ENCODE assay signal across 12 cellular contexts in genomic region chr13:35855531-35856019, GRCh38.
A peak's percentile ranks its signal among the peaks of the same experiment; 100 is the strongest.
DNase-seq lines count a peak whose midpoint lies in the region; ATAC-seq and TF ChIP-seq lines count a peak whose summit lies in the region.
"Had no signal": no experiment of that assay in that cellular context is flagged by ENCODE, and none has a peak within 500 bp of the region (broad histone marks: within the 10 kb centered on the region; RNA-seq: fewer than 3 reads in every experiment).

No MANE protein-coding gene starts in this region.

- H3K4me2 ChIP-seq in mesendoderm (ENCODE audit: low read length), result peak overlapping the region; percentile 47

- TF ChIP-seq POLR2A in spleen (IDR thresholded peaks at IDR 0.05), result no peak

- peak overlapping the region; percentile 23 for H2BK5ac ChIP-seq in mesendoderm (ENCODE audit: low read length)

- no peak overlapping the region for H2AK5ac ChIP-seq in mesendoderm (ENCODE audit: low read length)

- peak overlapping the region; percentile 72 for H3K4me3 ChIP-seq in HUES6 (ENCODE audit: low read depth, low read length)
- H3K4me3 ChIP-seq in mesendoderm (ENCODE audit: low read length), result peak overlapping the region; percentile 6
- H3K4me3 ChIP-seq in spleen, result no peak overlapping the region
- H3K4me3 ChIP-seq: heart right ventricle had no signal

- in situ Hi-C loops in Caki2 (cut with HindIII; ENCODE audit: low pct_unique_long_range_greater_than_20kb, low sequenced_read_pairs), result no loop called here

- peaks cover 43% of the 10 kb centered on the region for H3K36me3 ChIP-seq in HUES6 (ENCODE audit: control insufficient read depth, insufficient read depth, low read length)
- H3K36me3 ChIP-seq in mesendoderm (ENCODE audit: control insufficient read depth, insufficient read depth, low read length), result no peaks in the 10 kb centered on the region
- no peaks in the 10 kb centered on the region for H3K36me3 ChIP-seq in spleen

- ATAC-seq in HG02642 (IDR thresholded peaks at IDR 0.05; ENCODE audit: poor library complexity, unreplicated experiment), result no peak
- no peak for ATAC-seq in GM19324 (IDR thresholded peaks at IDR 0.05; ENCODE audit: low FRiP score, unreplicated experiment)
- ATAC-seq: stimulated activated effector memory CD8-positive, alpha-beta T cell treated with anti-CD3 and anti-CD28 coated beads, Interleukin-12 subunit alpha, Interleukin-12 subunit beta, amount 100 ng/mL, for 72 hours had no signal

- no peak for TF ChIP-seq CTCF in spleen (IDR thresholded peaks at IDR 0.05 in 8 of 11, conservative IDR thresholded peaks at IDR 0.05 in 3 of 11)

- peaks cover 2% of the 10 kb centered on the region for H3K79me1 ChIP-seq in mesendoderm (ENCODE audit: low read length)

- peak overlapping the region; percentile 71 for H3K56ac ChIP-seq in mesendoderm (ENCODE audit: low read length)

- H3K9ac ChIP-seq in HUES6 (ENCODE audit: low read length), result peak overlapping the region; percentile 97
- H3K9ac ChIP-seq in mesendoderm (ENCODE audit: low read length), result peak overlapping the region; percentile 46

- no CpG with 5 or more reads among the region's 12 CpGs for WGBS in mesendoderm (ENCODE audit: extremely low coverage, insufficient coverage, low lambda C conversion rate)
- 18 to 24% (median 21%) methylated on average over 12 of the region's 12 CpGs for WGBS in spleen, 5 donors

- peaks cover 20% of the 10 kb centered on the region for H3K79me2 ChIP-seq in mesendoderm (ENCODE audit: control insufficient read depth, insufficient read depth, low read length)

- DNase-seq in Caki2 (ENCODE audit: low read depth) (peak; percentile 85), cerebellar cortex (ENCODE audit: low spot score) (peak; percentile 80), mesendoderm (peak; percentile 99), dedifferentiated amniotic fluid mesenchymal stem cell (ENCODE audit: extremely low spot score) (no peak), spleen (no peak)
- DNase-seq: activated B cell treated with CpG ODN at 0.5 μM for 24 hours, heart right ventricle, NCI-H446 had no signal

- H3K27ac ChIP-seq in HUES6 (ENCODE audit: low read depth, low read length) (peak overlapping the region; percentile 97), mesendoderm (ENCODE audit: low read depth, low read length) (peak overlapping the region; percentile 51), spleen (no peak overlapping the region)
- H3K27ac ChIP-seq: heart right ventricle had no signal

- no peak overlapping the region for H2BK120ac ChIP-seq in mesendoderm (ENCODE audit: low read depth, low read length)

- no peak overlapping the region for H2BK15ac ChIP-seq in mesendoderm (replicated peaks; ENCODE audit: low read depth)

- intact Hi-C loops in spleen (cut with DNase I; ENCODE audit: low total_unique reads), result no loop called here

- H3K9me3 ChIP-seq in HUES6 (ENCODE audit: control insufficient read depth, insufficient read depth, low read depth, low read length) (no peaks in the 10 kb centered on the region), spleen (no peaks in the 10 kb centered on the region)
- H3K9me3 ChIP-seq: heart right ventricle had no signal

- H3K27me3 ChIP-seq in HUES6 (ENCODE audit: control insufficient read depth, insufficient read depth, low read length) (no peaks in the 10 kb centered on the region), mesendoderm (ENCODE audit: insufficient read depth, low read length, poor library complexity) (no peaks in the 10 kb centered on the region), spleen (replicated peaks in 1 of 7) (peaks cover 0 to 14% (median 0%) of the 10 kb centered on the region in 7 donors)
- H3K27me3 ChIP-seq: heart right ventricle had no signal

- H3K23ac ChIP-seq in mesendoderm (ENCODE audit: low read length), result no peak overlapping the region

- H3K4me1 ChIP-seq in HUES6 (ENCODE audit: control insufficient read depth, insufficient read depth, low read length), result peaks cover 84% of the 10 kb centered on the region
- H3K4me1 ChIP-seq in mesendoderm (ENCODE audit: control insufficient read depth, low read depth, low read length), result peaks cover 10% of the 10 kb centered on the region
- no peaks in the 10 kb centered on the region for H3K4me1 ChIP-seq in spleen

- no peak overlapping the region for H3K4ac ChIP-seq in mesendoderm (ENCODE audit: low read depth, low read length)

- no peak overlapping the region for H3K18ac ChIP-seq in mesendoderm (ENCODE audit: low read length)

- no peak overlapping the region for H4K5ac ChIP-seq in mesendoderm (ENCODE audit: low read length)

- H4K8ac ChIP-seq in mesendoderm (ENCODE audit: low read depth, low read length), result no peak overlapping the region

Comparison
In these comparisons a context has a peak if more than half of its experiments do, and no peak if none do; other contexts are left out.
1. DNase-seq: peak in Caki2 (single experiment), cerebellar cortex (single experiment) and mesendoderm (single experiment); none in dedifferentiated amniotic fluid mesenchymal stem cell (single experiment) and spleen (single experiment).
2. H3K27ac ChIP-seq: peak in HUES6 (single experiment) and mesendoderm (single experiment); none in spleen (0 of 8).
3. H3K4me3 ChIP-seq: peak in HUES6 (single experiment) and mesendoderm (single experiment); none in spleen (0 of 8).